Comparison of ENCODE assay signal across 8 cellular contexts in genomic region chr3:185824467-185825378, GRCh38. TPM values are rescaled to one million over a fixed set of nuclear protein-coding genes. Genes with fewer than 3 reads are reported as not detected.
A peak's percentile ranks its signal among the peaks of the same experiment; 100 is the strongest.
DNase-seq lines count a peak whose midpoint lies in the region; ATAC-seq and TF ChIP-seq lines count a peak whose summit lies in the region.

IGF2BP2 (minus strand) TSS chr3:185825042; CDS start chr3:185824960, 82 bp downstream.

- TF ChIP-seq RAD21 in neural cell (conservative IDR thresholded peaks at IDR 0.05) = no peak

- WGBS in tibial nerve, 2 donors = 0 to 1% methylated on average over 20 to 75 of the region's 113 CpGs

- peak within 1 kb of the TSS; percentile 73 for H3K4me2 ChIP-seq in OCI-LY1 (ENCODE audit: low read length)
- H3K4me2 ChIP-seq in neural cell (ENCODE audit: low read length) = peak within 1 kb of the TSS; percentile 79

- no peak within 1 kb of the TSS; the same call in 1 of the 2 replicates for H3K9ac ChIP-seq in OCI-LY1 (ENCODE audit: low read length)
- H3K9ac ChIP-seq in neural cell (ENCODE audit: low read length) = peak within 1 kb of the TSS; percentile 97

- H3K4me3 ChIP-seq in OCI-LY1 (ENCODE audit: low read depth, low read length, poor library complexity, severe bottlenecking) = peak within 1 kb of the TSS; percentile 57
- H3K4me3 ChIP-seq in fibroblast of the aortic adventitia (ENCODE audit: low read depth, low read length) = peak within 1 kb of the TSS; percentile 96
- peak within 1 kb of the TSS; percentile 98 for H3K4me3 ChIP-seq in neural cell (ENCODE audit: low read length)
- H3K4me3 ChIP-seq in tibial nerve = peak within 1 kb of the TSS; percentile 67 to 91 (median 77)

- peak; percentile 61 for ATAC-seq in HG02943 (IDR thresholded peaks at IDR 0.05; ENCODE audit: low read depth, unreplicated experiment)

- H3K4me1 ChIP-seq in OCI-LY1 (ENCODE audit: insufficient read depth, low read length, severe bottlenecking) (peaks cover 16% of the 10 kb centered on the region), tibial nerve (peaks cover 0 to 43% (median 11%) of the 10 kb centered on the region in 4 donors)

- no peak for TF ChIP-seq CTCF in OCI-LY1 (IDR thresholded peaks at IDR 0.05; ENCODE audit: low read length)
- TF ChIP-seq CTCF in fibroblast of the aortic adventitia (IDR thresholded peaks at IDR 0.05; ENCODE audit: insufficient read depth, low read length) = peak; percentile 27
- TF ChIP-seq CTCF in neural cell (IDR thresholded peaks at IDR 0.05; ENCODE audit: poor library complexity, severe bottlenecking) = peak; percentile 19
- TF ChIP-seq CTCF in tibial nerve (IDR thresholded peaks at IDR 0.05) = peak in 3 of 5 experiments; percentile 7 to 37 (median 26)

- peaks cover 10% of the 10 kb centered on the region for H3K4me1 Mint-ChIP-seq in activated T-helper 2 cell treated with anti-CD3 and anti-CD28 coated beads, Interferon-gamma antibody, Interleukin-2, Interleukin-4, amounts not matched to agents 10 μg/mL and 5 μg/mL and 100 μg/mL, durations not matched to agents 14 hours and 24 hours and 36 hours (ENCODE audit: low read depth)

- H3K79me2 ChIP-seq in OCI-LY1 (ENCODE audit: insufficient read depth, low read length) = no peaks in the 10 kb centered on the region
- H3K79me2 ChIP-seq in neural cell (replicated peaks; ENCODE audit: insufficient read depth, low read length) = peaks cover 69% of the 10 kb centered on the region

- no peaks in the 10 kb centered on the region for H3K9me2 ChIP-seq in OCI-LY1 (ENCODE audit: low read depth, low read length)
- H3K9me2 ChIP-seq in neural cell (ENCODE audit: insufficient read depth, low read length) = no peaks in the 10 kb centered on the region

- H3K27ac ChIP-seq in OCI-LY1 (ENCODE audit: low read depth, low read length, poor library complexity, severe bottlenecking) (no peak within 1 kb of the TSS), neural cell (ENCODE audit: low read length) (peak within 1 kb of the TSS; percentile 92), tibial nerve (peak within 1 kb of the TSS; percentile 85 to 96 (median 90))

- H3K27me3 ChIP-seq in OCI-LY1 (ENCODE audit: insufficient read depth, low read length) = peaks cover 9% of the 10 kb centered on the region
- no peaks in the 10 kb centered on the region for H3K27me3 ChIP-seq in neural cell (ENCODE audit: insufficient read depth, low read depth, low read length)
- H3K27me3 ChIP-seq in tibial nerve = peaks cover 0 to 24% of the 10 kb centered on the region in 2 donors

- H3K27ac Mint-ChIP-seq in activated T-helper 2 cell treated with anti-CD3 and anti-CD28 coated beads, Interferon-gamma antibody, Interleukin-2, Interleukin-4, amounts not matched to agents 10 μg/mL and 5 μg/mL and 100 μg/mL, durations not matched to agents 14 hours and 24 hours and 36 hours = no peak within 1 kb of the TSS

- DNase-seq in NCI-H1436 (lab: John Stamatoyannopoulos, UW) (peak; percentile 38), NCI-H1436 treated with DMSO at 0.1 percent for 48 hours (lab: John Stamatoyannopoulos, UW) (no peak), fibroblast of the aortic adventitia (ENCODE audit: low read depth) (peak; percentile 76), tibial nerve (ENCODE audit: low spot score in 2 of 2) (peak; percentile 19 to 29)
- DNase-seq in activated T-helper 2 cell treated with anti-CD3 and anti-CD28 coated beads, Interferon-gamma antibody, Interleukin-2, Interleukin-4, amounts not matched to agents 10 μg/mL and 5 μg/mL and 100 μg/mL, durations not matched to agents 14 hours and 24 hours and 36 hours (ENCODE audit: low spot score) = peak; percentile 46

- H4K20me1 ChIP-seq in OCI-LY1 (ENCODE audit: insufficient read depth, low read length) = no peaks in the 10 kb centered on the region; the same call in 1 of the 2 replicates
- H4K20me1 ChIP-seq in neural cell (ENCODE audit: insufficient read depth) = peaks cover 26% of the 10 kb centered on the region

- H3K27me3 Mint-ChIP-seq in activated T-helper 2 cell treated with anti-CD3 and anti-CD28 coated beads, Interferon-gamma antibody, Interleukin-2, Interleukin-4, amounts not matched to agents 10 μg/mL and 5 μg/mL and 100 μg/mL, durations not matched to agents 14 hours and 24 hours and 36 hours (ENCODE audit: low read depth) = peaks cover 76% of the 10 kb centered on the region

- TF ChIP-seq POLR2A in tibial nerve (IDR thresholded peaks at IDR 0.05) = peak; percentile 36 to 79

- intact Hi-C loops in activated T-helper 2 cell treated with anti-CD3 and anti-CD28 coated beads, Interferon-gamma antibody, Interleukin-2, Interleukin-4, amounts not matched to agents 10 μg/mL and 5 μg/mL and 100 μg/mL, durations not matched to agents 14 hours and 24 hours and 36 hours (cut with micrococcal nuclease) = loop anchor here (5.0 to 10.0 kb wide), 2 partner anchors 110 to 283 kb away; partner anchors contain the start of genes ETV5 and TRA2B

- H3K9me3 Mint-ChIP-seq in activated T-helper 2 cell treated with anti-CD3 and anti-CD28 coated beads, Interferon-gamma antibody, Interleukin-2, Interleukin-4, amounts not matched to agents 10 μg/mL and 5 μg/mL and 100 μg/mL, durations not matched to agents 14 hours and 24 hours and 36 hours = no peaks in the 10 kb centered on the region

- peak within 1 kb of the TSS; percentile 75 for H3K4me3 Mint-ChIP-seq in activated T-helper 2 cell treated with anti-CD3 and anti-CD28 coated beads, Interferon-gamma antibody, Interleukin-2, Interleukin-4, amounts not matched to agents 10 μg/mL and 5 μg/mL and 100 μg/mL, durations not matched to agents 14 hours and 24 hours and 36 hours (ENCODE audit: low read depth)

- no peaks in the 10 kb centered on the region for H3K36me3 Mint-ChIP-seq in activated T-helper 2 cell treated with anti-CD3 and anti-CD28 coated beads, Interferon-gamma antibody, Interleukin-2, Interleukin-4, amounts not matched to agents 10 μg/mL and 5 μg/mL and 100 μg/mL, durations not matched to agents 14 hours and 24 hours and 36 hours (ENCODE audit: low read depth)

- no peaks in the 10 kb centered on the region for H3F3A ChIP-seq in OCI-LY1 (ENCODE audit: insufficient read depth, low read length)
- H3F3A ChIP-seq in neural cell (ENCODE audit: insufficient read depth, low read length, poor library complexity, severe bottlenecking) = peaks cover 3% of the 10 kb centered on the region

- TF ChIP-seq EP300 in neural cell (conservative IDR thresholded peaks at IDR 0.05; ENCODE audit: poor library complexity, severe bottlenecking) (no peak), tibial nerve (IDR thresholded peaks at IDR 0.05) (peak in 1 of 2 donors; percentile 78)

- no peaks in the 10 kb centered on the region for H3K36me3 ChIP-seq in OCI-LY1 (ENCODE audit: insufficient read depth, low read length)
- H3K36me3 ChIP-seq in neural cell (ENCODE audit: insufficient read depth, low read length) = no peaks in the 10 kb centered on the region
- no peaks in the 10 kb centered on the region for H3K36me3 ChIP-seq in tibial nerve

- H2AFZ ChIP-seq in OCI-LY1 (ENCODE audit: low read length) (no peak within 1 kb of the TSS), neural cell (ENCODE audit: low read depth, low read length) (peak within 1 kb of the TSS; percentile 56)

- H3K9me3 ChIP-seq in OCI-LY1 (ENCODE audit: low read length) (0 out of 2 replicates have a peak, but pooled peaks cover 2% of the 10 kb centered on the region), neural cell (ENCODE audit: low read length) (no peaks in the 10 kb centered on the region), tibial nerve (no peaks in the 10 kb centered on the region)

TF ChIP-seq in neural cell, 6 proteins besides CTCF, POLR2A, EP300 and RAD21:
- TF ChIP-seq TAF1 (IDR thresholded peaks at IDR 0.05; ENCODE audit: low read depth) (peak; percentile 37), MXI1 (conservative IDR thresholded peaks at IDR 0.05; ENCODE audit: poor library complexity, severe bottlenecking) (peak; percentile 17), POLR2AphosphoS5 (IDR thresholded peaks at IDR 0.05) (peak; percentile 89), EZH2 (IDR thresholded peaks at IDR 0.05; ENCODE audit: borderline replicate concordance, insufficient read depth, low read length, poor library complexity, severe bottlenecking) (no peak), REST (IDR thresholded peaks at IDR 0.05; ENCODE audit: borderline replicate concordance) (no peak), SMC3 (conservative IDR thresholded peaks at IDR 0.05; ENCODE audit: poor library complexity) (no peak)

RNA-seq across cellular contexts. Expression of gene IGF2BP2, which starts in this region (rescaled TPM):
- 0.05 and 1.6 TPM in 2 replicates for total RNA-seq in activated T-helper 2 cell treated with anti-CD3 and anti-CD28 coated beads, Interferon-gamma antibody, Interleukin-2, Interleukin-4, amounts not matched to agents 10 μg/mL and 5 μg/mL and 100 μg/mL, durations not matched to agents 14 hours and 24 hours and 36 hours
- total RNA-seq in fibroblast of the aortic adventitia (ENCODE audit: low replicate concordance) = 40.1 and 99.3 TPM in 2 replicates
- 46.6 and 57.8 TPM in 2 replicates for polyA plus RNA-seq in neural cell
- polyA minus RNA-seq in neural cell = 127 and 129 TPM in 2 replicates
- 10 to 100 TPM; 29.3 to 49.8 (median 41.8) TPM for total RNA-seq in tibial nerve

Comparison
In these comparisons a context has a peak if more than half of its experiments do, and no peak if none do; other contexts are left out.
1. RNA of gene IGF2BP2 (total RNA-seq): 29.3 to 49.8 TPM in tibial nerve and 40.1 to 99.3 TPM in fibroblast of the aortic adventitia; 0.05 to 1.6 TPM in activated T-helper 2 cell treated with anti-CD3 and anti-CD28 coated beads, Interferon-gamma antibody, Interleukin-2, Interleukin-4, amounts not matched to agents 10 μg/mL and 5 μg/mL and 100 μg/mL, durations not matched to agents 14 hours and 24 hours and 36 hours; every median in the first group is over 10 times any median in the second.
2. Peak in every context shown above with its lines, with median percentiles within 50 percentile points of each other: H3K4me3 ChIP-seq.